ENCODE assay signal across 30 cellular contexts in the genomic region with DNA sequence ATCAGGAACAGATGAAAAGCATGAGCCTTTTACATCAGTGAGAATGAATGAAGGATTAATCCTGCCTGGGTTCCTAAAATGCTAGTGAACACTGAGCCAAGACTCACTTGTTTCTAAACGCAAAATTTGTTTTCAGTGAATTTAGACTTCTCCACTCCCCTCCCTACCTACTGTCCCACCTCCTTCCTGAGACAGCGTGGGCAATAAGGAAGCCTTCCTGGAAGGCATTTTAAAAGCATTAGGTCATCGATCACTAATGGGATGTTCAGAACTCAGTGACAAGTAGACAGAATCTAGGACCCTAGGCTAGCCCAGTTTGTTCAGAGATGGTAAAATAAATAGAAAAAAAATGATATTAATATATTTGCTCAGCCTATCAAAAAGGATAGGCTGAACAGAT.
A peak's percentile ranks its signal among the peaks of the same experiment; 100 is the strongest.
DNase-seq lines count a peak whose midpoint lies in the region; ATAC-seq and TF ChIP-seq lines count a peak whose summit lies in the region.
"Had no signal": no experiment of that assay in that cellular context is flagged by ENCODE, and none has a peak within 500 bp of the region (broad histone marks: within the 10 kb centered on the region; RNA-seq: fewer than 3 reads in every experiment).

No MANE protein-coding gene starts in this region.

- no peaks in the 10 kb centered on the region for H3K36me3 ChIP-seq in RWPE2 (ENCODE audit: low read depth)
- H3K36me3 ChIP-seq: BLaER1 treated with 17β-estradiol and CSF1 and Interleukin-3, amounts not matched to agents 10 nM and 100 nM; cardiac muscle cell; lower lobe of right lung; Peyer's patch; WERI-Rb-1 had no signal

- H3K27ac ChIP-seq in RWPE2 (ENCODE audit: poor library complexity, severe bottlenecking), result no peak overlapping the region
- H3K27ac ChIP-seq: BLaER1 treated with 17β-estradiol and CSF1 and Interleukin-3, amounts not matched to agents 10 nM and 100 nM; cardiac muscle cell; coronary artery; lower lobe of right lung; Peyer's patch; psoas muscle; WERI-Rb-1 had no signal

- ATAC-seq in RWPE2 (ENCODE audit: low read depth), result peak; percentile 76
- ATAC-seq in GM18868 (IDR thresholded peaks at IDR 0.05; ENCODE audit: unreplicated experiment), result no peak
- ATAC-seq: lower lobe of right lung; mucosa of descending colon; natural killer cell; psoas muscle; stimulated activated effector memory CD8-positive, alpha-beta T cell treated with anti-CD3 and anti-CD28 coated beads, Interleukin-12 subunit alpha, Interleukin-12 subunit beta, amount 100 ng/mL, for 72 hours had no signal

- DNase-seq in ELR (ENCODE audit: low read depth) (peak; percentile 64), RWPE2 (ENCODE audit: low spot score) (no peak), glomerular visceral epithelial cell (ENCODE audit: extremely low spot score) (peak; percentile 59), renal cortical epithelial cell (ENCODE audit: low read depth) (peak; percentile 74), NCI-H1436 treated with DMSO at 0.1 percent for 48 hours (lab: John Stamatoyannopoulos, UW) (no peak), 8988T (no peak)
- DNase-seq in activated naive CD4-positive, alpha-beta T cell (lab: John Stamatoyannopoulos, UW), result no peak
- DNase-seq: activated CD4-positive, alpha-beta T cell treated with anti-CD3 and anti-CD28 coated beads, Interleukin-2, amount 10 ng/mL, durations not matched to agents 24 days and 14 days; activated effector memory CD4-positive, alpha-beta T cell treated with Interleukin-2 at 50 U/mL for 16 hours; anterior cingulate cortex; effector CD8-positive, alpha-beta T cell; erythroblast; glutamatergic neuron; HCEC 1CT; lower lobe of right lung; mucosa of descending colon; natural killer cell; NCI-H187; NCI-H2171 treated with DMSO at 0.1 percent for 48 hours; Peyer's patch; psoas muscle; SIG-M5; substantia nigra; T-helper 9 cell; WERI-Rb-1 had no signal

- H3K27me3 ChIP-seq in RWPE2 (ENCODE audit: insufficient read depth, poor library complexity, severe bottlenecking), result no peaks in the 10 kb centered on the region
- H3K27me3 ChIP-seq: BLaER1 treated with 17β-estradiol and CSF1 and Interleukin-3, amounts not matched to agents 10 nM and 100 nM; cardiac muscle cell; Peyer's patch had no signal

- no peak overlapping the region for H3K4me3 ChIP-seq in RWPE2 (ENCODE audit: severe bottlenecking)
- H3K4me3 ChIP-seq: BLaER1 treated with 17β-estradiol and CSF1 and Interleukin-3, amounts not matched to agents 10 nM and 100 nM; cardiac muscle cell; coronary artery; lower lobe of right lung; mucosa of descending colon; Peyer's patch; psoas muscle had no signal

- no peaks in the 10 kb centered on the region for H3K9me3 ChIP-seq in RWPE2 (ENCODE audit: severe bottlenecking)
- H3K9me3 ChIP-seq: BLaER1 treated with 17β-estradiol and CSF1 and Interleukin-3, amounts not matched to agents 10 nM and 100 nM; lower lobe of right lung; mucosa of descending colon; Peyer's patch; psoas muscle had no signal

- H3K4me1 ChIP-seq in RWPE2 (ENCODE audit: insufficient read depth, poor library complexity, severe bottlenecking), result peaks cover 5% of the 10 kb centered on the region
- H3K4me1 ChIP-seq: lower lobe of right lung, Peyer's patch, psoas muscle had no signal

- TF ChIP-seq CTCF in RWPE2 (IDR thresholded peaks at IDR 0.05; ENCODE audit: poor library complexity, severe bottlenecking), result no peak

Comparison
In these comparisons a context has a peak if more than half of its experiments do, and no peak if none do; other contexts are left out.
1. DNase-seq: peak in ELR (single experiment), glomerular visceral epithelial cell (single experiment) and renal cortical epithelial cell (single experiment); none in RWPE2 (single experiment), activated naive CD4-positive, alpha-beta T cell (0 of 4), NCI-H1436 treated with DMSO at 0.1 percent for 48 hours (single experiment) and 8988T (single experiment).